In genomic region chr13:20000062-20000552, GRCh38 we compare ENCODE assay signal across 1 cellular context.
TF ChIP-seq lines count a peak whose summit lies in the region.

No MANE protein-coding gene starts in this region.

TF ChIP-seq in WTC11, 78 proteins besides CTCF, POLR2A, EP300 and RAD21 (continued from another document):
- TF ChIP-seq PRDM15 (CRISPR knock-in tag; IDR thresholded peaks at IDR 0.05), result no peak
- TF ChIP-seq ZNF219 (CRISPR knock-in tag; IDR thresholded peaks at IDR 0.05; ENCODE audit: borderline replicate concordance), result no peak
- TF ChIP-seq ELF4 (CRISPR knock-in tag; IDR thresholded peaks at IDR 0.05; ENCODE audit: low read depth), result no peak
- no peak for TF ChIP-seq ZNF317 (CRISPR knock-in tag; IDR thresholded peaks at IDR 0.05; ENCODE audit: borderline replicate concordance, low read depth)
- no peak for TF ChIP-seq NR1H2 (CRISPR knock-in tag; IDR thresholded peaks at IDR 0.05)
- TF ChIP-seq ZNF232 (CRISPR knock-in tag; IDR thresholded peaks at IDR 0.05), result no peak
